Comparison of ENCODE assay signal across 18 cellular contexts in genomic region chr12:116919706-116920485, GRCh38. TPM values are rescaled to one million over a fixed set of nuclear protein-coding genes. Genes with fewer than 3 reads are reported as not detected.
DNase-seq lines count a peak whose midpoint lies in the region; ATAC-seq and TF ChIP-seq lines count a peak whose summit lies in the region.
"Had no signal": no experiment of that assay in that cellular context is flagged by ENCODE, and none has a peak within 500 bp of the region (broad histone marks: within the 10 kb centered on the region; RNA-seq: fewer than 3 reads in every experiment).

No MANE protein-coding gene starts in this region.

- peak; percentile 13 for DNase-seq in SK-MEL-5 (ENCODE audit: low read depth, low spot score)
- DNase-seq in left lobe of liver (ENCODE audit: low spot score) = no peak
- DNase-seq in progenitor cell of endocrine pancreas (ENCODE audit: low spot score, unreplicated experiment) = no peak
- no peak for DNase-seq in GF-D8 (lab: John Stamatoyannopoulos, UW)
- no peak for DNase-seq in inferior parietal cortex (ENCODE audit: extremely low spot score)
- DNase-seq in activated CD8-positive, alpha-beta memory T cell treated with anti-CD3 and anti-CD28 coated beads, Interleukin-2, amount 50 U/mL, for 48 hours = no peak
- DNase-seq: activated CD4-positive, alpha-beta T cell treated with anti-CD3 and anti-CD28 coated beads, Interleukin-2, amount 50 U/mL, for 48 hours; adrenal gland; H7; NCI-H524 had no signal

- H3K27me3 Mint-ChIP-seq in progenitor cell of endocrine pancreas = no peaks in the 10 kb centered on the region
- H3K27me3 Mint-ChIP-seq: stimulated activated naive CD8-positive, alpha-beta T cell treated with anti-CD3 and anti-CD28 coated beads, Interleukin-15, Interleukin-2, amounts not matched to agents 100 ng/mL and 50 ng/mL, for 24 hours had no signal

- no peak overlapping the region for H3K4me3 Mint-ChIP-seq in progenitor cell of endocrine pancreas (ENCODE audit: low read depth)
- H3K4me3 Mint-ChIP-seq: activated T-cell treated with anti-CD3 and anti-CD28 coated beads, Interleukin-2, amount 50 U/mL, for 72 hours; neural crest cell had no signal

- in situ Hi-C loops in SK-MEL-5 (cut with HindIII; ENCODE audit: low pct_unique_long_range_greater_than_20kb, low sequenced_read_pairs) = no loop called here

- H3K9me3 Mint-ChIP-seq in progenitor cell of endocrine pancreas (ENCODE audit: low read depth) = peaks cover 3% of the 10 kb centered on the region
- H3K9me3 Mint-ChIP-seq: activated T-cell treated with anti-CD3 and anti-CD28 coated beads, Interleukin-2, amount 50 U/mL, for 72 hours; neural crest cell; stimulated activated naive CD8-positive, alpha-beta T cell treated with anti-CD3 and anti-CD28 coated beads, Interleukin-15, Interleukin-2, amounts not matched to agents 100 ng/mL and 50 ng/mL, for 24 hours had no signal

- ATAC-seq in left lobe of liver (peak; percentile 26), HG03342 (IDR thresholded peaks at IDR 0.05; ENCODE audit: unreplicated experiment) (no peak)
- ATAC-seq: activated T-cell treated with anti-CD3 and anti-CD28 coated beads, Interleukin-2, amount 50 U/mL, for 72 hours had no signal

- peak overlapping the region; percentile 67; the same call in 1 of the 2 replicates for H3K27ac ChIP-seq in C4-2B
- H3K27ac ChIP-seq: adrenal gland, right atrium auricular region, vagina had no signal

- peak overlapping the region; percentile 43 for H3K27ac Mint-ChIP-seq in progenitor cell of endocrine pancreas
- H3K27ac Mint-ChIP-seq: activated T-cell treated with anti-CD3 and anti-CD28 coated beads, Interleukin-2, amount 50 U/mL, for 72 hours; stimulated activated naive CD8-positive, alpha-beta T cell treated with anti-CD3 and anti-CD28 coated beads, Interleukin-15, Interleukin-2, amounts not matched to agents 100 ng/mL and 50 ng/mL, for 24 hours had no signal

- TF ChIP-seq CTCF in C4-2B (conservative IDR thresholded peaks at IDR 0.05) (no peak), progenitor cell of endocrine pancreas (IDR thresholded peaks at IDR 0.05; ENCODE audit: unreplicated experiment) (no peak)

- peaks cover 57% of the 10 kb centered on the region for H3K4me1 Mint-ChIP-seq in progenitor cell of endocrine pancreas (ENCODE audit: low read depth)

- peaks cover 7% of the 10 kb centered on the region for H3K36me3 Mint-ChIP-seq in progenitor cell of endocrine pancreas (ENCODE audit: insufficient read depth)

RNA-seq across cellular contexts. Expression of gene FBXW8, which starts 9.1 kb away (rescaled TPM):
- total RNA-seq in SK-MEL-5 (2014; rRNA removed; shearing (Covaris generic)) = 14.2 and 15.6 TPM in 2 replicates
- 23.4 and 26.4 TPM in 2 replicates for polyA plus RNA-seq in SK-MEL-5 (2015; cell fraction: cytosol; rRNA removed)
- 22.1 and 26.9 TPM in 2 replicates for polyA plus RNA-seq in SK-MEL-5 (2015; cell fraction: nucleus; rRNA removed)
- total RNA-seq in left lobe of liver (6.1 TPM), progenitor cell of endocrine pancreas (32.6 and 33.8 TPM in 2 replicates)

RNA-seq across cellular contexts. Expression of gene HRK, which starts 38.7 kb away (rescaled TPM):
- total RNA-seq in SK-MEL-5 (2014; rRNA removed; shearing (Covaris generic)) = 11.1 and 11.9 TPM in 2 replicates
- polyA plus RNA-seq in SK-MEL-5 (2015; cell fraction: cytosol; rRNA removed) = 7.2 and 9.2 TPM in 2 replicates
- polyA plus RNA-seq in SK-MEL-5 (2015; cell fraction: nucleus; rRNA removed) = 10.2 and 10.5 TPM in 2 replicates
- total RNA-seq in left lobe of liver = not detected
- total RNA-seq in progenitor cell of endocrine pancreas = 5.5 and 6.9 TPM in 2 replicates
- total RNA-seq: fibroblast of villous mesenchyme, vagina had no signal
